ENCODE assay signal across 9 cellular contexts in genomic region chr9:134698587-134699342, GRCh38. TPM values are rescaled to one million over a fixed set of nuclear protein-coding genes. Genes with fewer than 3 reads are reported as not detected.
DNase-seq lines count a peak whose midpoint lies in the region; FAIRE-seq and TF ChIP-seq lines count a peak whose summit lies in the region.
"Had no signal": no experiment of that assay in that cellular context is flagged by ENCODE, and none has a peak within 500 bp of the region (broad histone marks: within the 10 kb centered on the region; RNA-seq: fewer than 3 reads in every experiment).

No MANE protein-coding gene starts in this region.

- no peaks in the 10 kb centered on the region for H4K20me1 ChIP-seq in OCI-LY1 (ENCODE audit: insufficient read depth, low read length)

- no peaks in the 10 kb centered on the region for H3K79me2 ChIP-seq in OCI-LY1 (ENCODE audit: insufficient read depth, low read length)

- no peak for FAIRE-seq in H54 (lab: Jason Lieb, UNC)

- H2AFZ ChIP-seq in OCI-LY1 (ENCODE audit: low read length), result no peak overlapping the region

- TF ChIP-seq POLR2A in H54 (IDR thresholded peaks at IDR 0.05; ENCODE audit: low read depth, low read length), result no peak

- H3K36me3 ChIP-seq in BJ (ENCODE audit: control insufficient read depth, insufficient read depth, low read length), result peaks cover 67% of the 10 kb centered on the region
- H3K36me3 ChIP-seq in OCI-LY1 (ENCODE audit: insufficient read depth, low read length), result no peaks in the 10 kb centered on the region

- H3F3A ChIP-seq in OCI-LY1 (ENCODE audit: insufficient read depth, low read length), result no peaks in the 10 kb centered on the region

- CTCF ChIA-PET in BJ (lab: Yijun Ruan, JAX), result interaction anchor here (0.6 to 2.1 kb wide), 8 partner anchors 8 to 534 kb away, joined by 3 to 7 read pairs (median 4); partner anchors contain the start of gene RNU6ATAC
- CTCF ChIA-PET in activated naive CD4-positive, alpha-beta T cell treated with anti-CD3 and anti-CD28 coated beads, Interleukin-2, amount 10 ng/mL, durations not matched to agents 7 days and 5 days (lab: Charles Lee), result interaction anchor here (1.0 to 1.5 kb wide), 2 partner anchors 11 to 40 kb away, joined by 3 to 5 read pairs; no protein-coding TSS in a partner anchor

- H3K27me3 ChIP-seq in BJ (ENCODE audit: control insufficient read depth, insufficient read depth, low read length) (no peaks in the 10 kb centered on the region), OCI-LY1 (ENCODE audit: insufficient read depth, low read length) (0 out of 2 replicates have a peak, but pooled peaks cover 4% of the 10 kb centered on the region)

- DNase-seq in BJ (ENCODE audit: low read depth) (no peak), H54 (ENCODE audit: insufficient read length, low spot score) (peak; percentile 86), cardiac septum (ENCODE audit: low spot score) (peak; percentile 85), posterior vena cava (ENCODE audit: low spot score) (peak; percentile 91), amniotic stem cell (lab: John Stamatoyannopoulos, UW) (no peak), NCI-H2081 treated with DMSO at 0.1 percent for 48 hours (lab: John Stamatoyannopoulos, UW) (no peak)
- peak; percentile 68 for DNase-seq in activated naive CD4-positive, alpha-beta T cell treated with anti-CD3 and anti-CD28 coated beads, Interleukin-2, amount 10 ng/mL, durations not matched to agents 7 days and 5 days

- peaks cover 6% of the 10 kb centered on the region for H3K27me3 Mint-ChIP-seq in activated naive CD4-positive, alpha-beta T cell treated with anti-CD3 and anti-CD28 coated beads, Interleukin-2, amount 10 ng/mL, durations not matched to agents 7 days and 5 days
- H3K27me3 Mint-ChIP-seq: natural killer cell treated with Interleukin-12 subunit alpha and Interleukin-12 subunit beta and Interleukin-15 and Interleukin-18, amount 100 ng/mL, for 72 hours had no signal

- no peak overlapping the region for H3K4me3 Mint-ChIP-seq in activated naive CD4-positive, alpha-beta T cell treated with anti-CD3 and anti-CD28 coated beads, Interleukin-2, amount 10 ng/mL, durations not matched to agents 7 days and 5 days
- H3K4me3 Mint-ChIP-seq: natural killer cell treated with Interleukin-12 subunit alpha and Interleukin-12 subunit beta and Interleukin-15 and Interleukin-18, amount 100 ng/mL, for 72 hours had no signal

- no peaks in the 10 kb centered on the region for H3K4me1 Mint-ChIP-seq in activated naive CD4-positive, alpha-beta T cell treated with anti-CD3 and anti-CD28 coated beads, Interleukin-2, amount 10 ng/mL, durations not matched to agents 7 days and 5 days

- H3K9me3 Mint-ChIP-seq in activated naive CD4-positive, alpha-beta T cell treated with anti-CD3 and anti-CD28 coated beads, Interleukin-2, amount 10 ng/mL, durations not matched to agents 7 days and 5 days, result no peaks in the 10 kb centered on the region
- H3K9me3 Mint-ChIP-seq: natural killer cell treated with Interleukin-12 subunit alpha and Interleukin-12 subunit beta and Interleukin-15 and Interleukin-18, amount 100 ng/mL, for 72 hours had no signal

- H3K4me2 ChIP-seq in OCI-LY1 (ENCODE audit: low read length), result no peak overlapping the region

- peak; percentile 78 for TF ChIP-seq CTCF in BJ (IDR thresholded peaks at IDR 0.05; ENCODE audit: insufficient read depth, low read depth, low read length)
- peak; percentile 77 for TF ChIP-seq CTCF in OCI-LY1 (IDR thresholded peaks at IDR 0.05; ENCODE audit: low read length)

- H3K9me3 ChIP-seq in OCI-LY1 (ENCODE audit: low read length), result no peaks in the 10 kb centered on the region

- no peak overlapping the region for H3K27ac Mint-ChIP-seq in activated naive CD4-positive, alpha-beta T cell treated with anti-CD3 and anti-CD28 coated beads, Interleukin-2, amount 10 ng/mL, durations not matched to agents 7 days and 5 days
- H3K27ac Mint-ChIP-seq: natural killer cell treated with Interleukin-12 subunit alpha and Interleukin-12 subunit beta and Interleukin-15 and Interleukin-18, amount 100 ng/mL, for 72 hours had no signal

- H3K9me2 ChIP-seq in OCI-LY1 (ENCODE audit: low read depth, low read length), result no peaks in the 10 kb centered on the region

- H3K4me1 ChIP-seq in OCI-LY1 (ENCODE audit: insufficient read depth, low read length, severe bottlenecking), result no peaks in the 10 kb centered on the region

- intact Hi-C loops in cardiac septum (cut with DNase I), result loop anchor here (2.0 to 5.0 kb wide), 2 partner anchors 40 to 284 kb away; no protein-coding TSS in a partner anchor
- intact Hi-C loops in posterior vena cava (cut with DNase I), result loop anchor here (2.0 to 5.0 kb wide), 3 partner anchors 40 to 284 kb away; no protein-coding TSS in a partner anchor

- no peak overlapping the region for H3K27ac ChIP-seq in OCI-LY1 (ENCODE audit: low read depth, low read length, poor library complexity, severe bottlenecking)

- no peak overlapping the region for H3K9ac ChIP-seq in OCI-LY1 (ENCODE audit: low read length)

- H3K36me3 Mint-ChIP-seq in activated naive CD4-positive, alpha-beta T cell treated with anti-CD3 and anti-CD28 coated beads, Interleukin-2, amount 10 ng/mL, durations not matched to agents 7 days and 5 days, result no peaks in the 10 kb centered on the region
- H3K36me3 Mint-ChIP-seq: natural killer cell treated with Interleukin-12 subunit alpha and Interleukin-12 subunit beta and Interleukin-15 and Interleukin-18, amount 100 ng/mL, for 72 hours had no signal

- POLR2A ChIA-PET in BJ (lab: Charles Lee), result no interaction called here

- H3K4me3 ChIP-seq in BJ (ENCODE audit: low read depth, low read length), result no peak overlapping the region
- H3K4me3 ChIP-seq in OCI-LY1 (ENCODE audit: low read depth, low read length, poor library complexity, severe bottlenecking), result no peak overlapping the region

RNA-seq across cellular contexts. Expression of gene COL5A1, which starts 57.2 kb away (rescaled TPM):
- 170 and 251 TPM in 2 replicates for polyA plus RNA-seq in BJ (2011; rRNA removed)
- polyA minus RNA-seq in BJ (2011; rRNA and poly(A)+ RNA removed), result 213 and 249 TPM in 2 replicates
- total RNA-seq in cardiac septum, result 21.6 TPM
- total RNA-seq in posterior vena cava, result 100 to 1,000 TPM in 1 of 2 donors, 10 to 100 TPM in 1; 71.1 to 196 TPM
- total RNA-seq: natural killer cell treated with Interleukin-12 subunit alpha and Interleukin-12 subunit beta and Interleukin-15 and Interleukin-18, amount 100 ng/mL, for 72 hours had no signal

Comparison
In these comparisons a context has a peak if more than half of its experiments do, and no peak if none do; other contexts are left out.
1. DNase-seq: peak in H54 (single experiment), activated naive CD4-positive, alpha-beta T cell treated with anti-CD3 and anti-CD28 coated beads, Interleukin-2, amount 10 ng/mL, durations not matched to agents 7 days and 5 days (single experiment), cardiac septum (single experiment) and posterior vena cava (single experiment); none in BJ (single experiment), amniotic stem cell (single experiment) and NCI-H2081 treated with DMSO at 0.1 percent for 48 hours (single experiment).